ENCODE assay signal across 12 cellular contexts in genomic region chr13:110397445-110397844, GRCh38.
DNase-seq lines count a peak whose midpoint lies in the region; ATAC-seq, FAIRE-seq and TF ChIP-seq lines count a peak whose summit lies in the region.
"Had no signal": no experiment of that assay in that cellular context is flagged by ENCODE, and none has a peak within 500 bp of the region (broad histone marks: within the 10 kb centered on the region; RNA-seq: fewer than 3 reads in every experiment).

No MANE protein-coding gene starts in this region.

- H3K4me1 ChIP-seq in kidney (ENCODE audit: control insufficient read depth in 1 of 2, insufficient read depth in 1 of 2, low read depth in 1 of 2, low read length in 2 of 2) (no peaks in the 10 kb centered on the region), small intestine (ENCODE audit: control insufficient read depth in 2 of 2, insufficient read depth in 1 of 2, low read depth in 1 of 2, low read length in 1 of 2) (no peaks in the 10 kb centered on the region)

- DNase-seq in GM03348 (ENCODE audit: low spot score) (peak; percentile 56), cardiac fibroblast (ENCODE audit: low read depth in 2 of 2) (peak; percentile 87 to 93), kidney (no peak), small intestine (no peak), NCI-H187 treated with DMSO at 0.1 percent for 48 hours (lab: John Stamatoyannopoulos, UW) (no peak)
- no peak for DNase-seq in activated CD8-positive, alpha-beta memory T cell treated with anti-CD3 and anti-CD28 coated beads for 24 hours
- DNase-seq: DND-41, NCI-H526 treated with DMSO at 0.1 percent for 48 hours had no signal

- WGBS in small intestine, 3 donors = 59 to 76% (median 73%) methylated on average over 9 of the region's 9 CpGs

- ATAC-seq in GM18505 (IDR thresholded peaks at IDR 0.05; ENCODE audit: unreplicated experiment) = no peak
- no peak for ATAC-seq in GM18511 (IDR thresholded peaks at IDR 0.05; ENCODE audit: unreplicated experiment)
- ATAC-seq: activated naive CD4-positive, alpha-beta T cell treated with anti-CD3 and anti-CD28 coated beads, Interleukin-2, amount 50 U/mL, for 72 hours had no signal

- no peaks in the 10 kb centered on the region for H3K36me3 ChIP-seq in kidney (ENCODE audit: control insufficient read depth in 1 of 2, insufficient read depth in 2 of 2, low read length in 2 of 2)
- no peaks in the 10 kb centered on the region for H3K36me3 ChIP-seq in small intestine (ENCODE audit: control insufficient read depth in 2 of 2, insufficient read depth in 2 of 2, low read length in 2 of 2)

- intact Hi-C loops in kidney (cut with DNase I) = no loop called here

- no peak for TF ChIP-seq POLR2A in GM18505 (IDR thresholded peaks at IDR 0.05; ENCODE audit: borderline replicate concordance, extremely low read depth, insufficient read depth, insufficient read length)

- H3K9me3 ChIP-seq in kidney (ENCODE audit: control insufficient read depth in 1 of 2, low read length in 2 of 2) (no peaks in the 10 kb centered on the region), small intestine (ENCODE audit: control insufficient read depth, low read depth) (no peaks in the 10 kb centered on the region)

- no peaks in the 10 kb centered on the region for H3K27me3 ChIP-seq in small intestine (ENCODE audit: control insufficient read depth in 2 of 2, insufficient read depth in 2 of 2, low read length in 2 of 2)

- no peak for TF ChIP-seq CTCF in cardiac fibroblast (IDR thresholded peaks at IDR 0.05; ENCODE audit: low read depth, low read length)
- no peak for TF ChIP-seq CTCF in kidney (IDR thresholded peaks at IDR 0.05; ENCODE audit: borderline replicate concordance, extremely low read depth, insufficient read depth)

- H3K4me3 ChIP-seq in cardiac fibroblast (replicated peaks in 1 of 2; ENCODE audit: low read depth in 2 of 2, low read length in 2 of 2) (peak overlapping the region; percentile 22), kidney (ENCODE audit: low read length in 2 of 2) (no peak overlapping the region), small intestine (ENCODE audit: low read depth in 1 of 2, low read length in 2 of 2) (no peak overlapping the region)

- H3K27ac ChIP-seq in kidney (ENCODE audit: low read depth in 2 of 2, low read length in 2 of 2) (peak overlapping the region; percentile 68 to 88), small intestine (ENCODE audit: low read depth in 1 of 2, low read length in 1 of 2) (peak overlapping the region; percentile 52 to 85)
- H3K27ac ChIP-seq: VCaP had no signal

- H3K9ac ChIP-seq in kidney (ENCODE audit: low read length in 2 of 2) = no peak overlapping the region

- FAIRE-seq in kidney (lab: Jason Lieb, UNC) = no peak
- no peak for FAIRE-seq in small intestine (lab: Jason Lieb, UNC)

Comparison
In these comparisons a context has a peak if more than half of its experiments do, and no peak if none do; other contexts are left out.
1. DNase-seq: peak in GM03348 (single experiment) and cardiac fibroblast (2 of 2); none in kidney (single experiment), small intestine (single experiment), activated CD8-positive, alpha-beta memory T cell treated with anti-CD3 and anti-CD28 coated beads for 24 hours (single experiment) and NCI-H187 treated with DMSO at 0.1 percent for 48 hours (single experiment).
2. H3K4me3 ChIP-seq: peak in cardiac fibroblast (2 of 2); none in kidney (0 of 2) and small intestine (0 of 2).